8 cellular contexts compared by ENCODE assay signal in the genomic region with DNA sequence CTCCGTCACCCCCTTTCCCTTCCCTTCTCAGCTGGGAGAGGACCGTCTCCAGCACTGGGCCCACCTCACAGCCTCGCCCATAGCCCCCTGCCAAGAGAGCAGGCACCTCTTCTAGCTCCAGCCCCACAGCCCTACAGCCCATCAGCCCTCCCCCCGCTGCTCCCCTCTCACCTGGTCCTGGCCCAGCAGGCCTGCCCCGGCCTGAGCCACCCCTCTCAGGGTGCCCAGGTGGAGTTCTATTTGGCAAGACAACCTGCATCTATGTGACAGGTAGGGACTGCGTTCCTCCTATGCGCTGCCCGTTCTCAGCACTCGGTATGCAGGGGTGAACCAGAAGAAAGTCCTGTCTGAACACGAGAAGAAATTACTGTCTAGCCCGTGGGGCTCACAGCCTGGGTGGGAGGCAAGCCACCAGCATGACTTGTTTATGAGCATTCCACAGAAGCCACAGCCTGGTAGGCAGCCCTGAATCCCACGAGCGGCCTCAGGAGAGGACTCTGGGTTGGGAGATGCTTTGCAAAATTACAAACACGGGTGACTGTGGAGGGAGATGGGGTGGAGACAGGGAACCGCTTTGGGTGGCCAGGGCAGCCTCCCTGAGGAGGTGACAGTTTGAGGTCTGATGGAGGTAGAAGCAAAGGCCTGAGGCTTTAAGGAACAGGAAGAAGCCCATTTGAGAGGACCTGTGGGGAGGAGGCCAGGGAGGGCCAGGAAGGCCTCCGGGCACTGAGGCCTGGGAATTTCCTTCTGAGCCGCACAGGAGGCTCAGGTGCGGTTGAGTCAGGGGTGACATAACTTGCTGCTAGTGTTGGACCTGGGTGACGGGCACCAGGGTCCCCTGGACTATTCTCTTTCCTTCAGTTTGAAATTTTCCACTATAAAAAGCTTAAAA. TPM values are rescaled to one million over a fixed set of nuclear protein-coding genes. Genes with fewer than 3 reads are reported as not detected.
A peak's percentile ranks its signal among the peaks of the same experiment; 100 is the strongest.
DNase-seq lines count a peak whose midpoint lies in the region; ATAC-seq and TF ChIP-seq lines count a peak whose summit lies in the region.

No MANE protein-coding gene starts in this region.

- H3K9me3 Mint-ChIP-seq in naive thymus-derived CD8-positive, alpha-beta T cell = no peaks in the 10 kb centered on the region

- no peak overlapping the region for H3K4me3 ChIP-seq in brain microvascular endothelial cell (ENCODE audit: low read depth, low read length)

- H3K36me3 Mint-ChIP-seq in naive thymus-derived CD8-positive, alpha-beta T cell = no peaks in the 10 kb centered on the region

- no peak overlapping the region for H3K27ac ChIP-seq in brain microvascular endothelial cell

- H3K27me3 Mint-ChIP-seq in naive thymus-derived CD8-positive, alpha-beta T cell = no peaks in the 10 kb centered on the region

- H3K4me1 Mint-ChIP-seq in naive thymus-derived CD8-positive, alpha-beta T cell = peaks cover 24 to 69% (median 58%) of the 10 kb centered on the region in 4 donors

- H3K36me3 ChIP-seq in brain microvascular endothelial cell (replicated peaks) = no peaks in the 10 kb centered on the region

- ATAC-seq in naive thymus-derived CD8-positive, alpha-beta T cell = no peak
- no peak for ATAC-seq in GM21717 (IDR thresholded peaks at IDR 0.05; ENCODE audit: unreplicated experiment)
- no peak for ATAC-seq in GM19035 (IDR thresholded peaks at IDR 0.05; ENCODE audit: unreplicated experiment)

- POLR2A ChIA-PET in naive thymus-derived CD8-positive, alpha-beta T cell (lab: Charles Lee) = interaction anchor here (0.7 to 10.5 kb wide), 6 partner anchors 16 to 55 kb away, joined by 3 to 154 read pairs (median 45); partner anchors contain the start of genes C19orf12 and POP4

- H3K4me3 Mint-ChIP-seq in naive thymus-derived CD8-positive, alpha-beta T cell = peak overlapping the region; percentile 72 to 94 (median 79)

- no peaks in the 10 kb centered on the region for H3K27me3 ChIP-seq in brain microvascular endothelial cell (replicated peaks)

- no peak for TF ChIP-seq CTCF in brain microvascular endothelial cell (IDR thresholded peaks at IDR 0.05; ENCODE audit: low read depth, low read length, missing control alignments)

- DNase-seq in AG08395 (ENCODE audit: low spot score) = peak; percentile 35
- peak; percentile 54 for DNase-seq in HPDE6-E6E7 (ENCODE audit: extremely low spot score)
- peak; percentile 21 for DNase-seq in brain microvascular endothelial cell
- DNase-seq in naive thymus-derived CD8-positive, alpha-beta T cell = no peak
- DNase-seq in kidney glomerular epithelial cell (lab: John Stamatoyannopoulos, UW) = no peak
- no peak for DNase-seq in NCI-H2171 (lab: John Stamatoyannopoulos, UW)

- in situ Hi-C loops in brain microvascular endothelial cell (cut with HindIII; ENCODE audit: low pct_ligation_motif_present, low sequenced_read_pairs) = no loop called here

- H3K27ac Mint-ChIP-seq in naive thymus-derived CD8-positive, alpha-beta T cell = peak overlapping the region; percentile 75 to 92 (median 86)

RNA-seq across cellular contexts. Expression of gene PLEKHF1, which starts 1.2 kb away (rescaled TPM):
- total RNA-seq in naive thymus-derived CD8-positive, alpha-beta T cell = 10 to 100 TPM; 18.0 to 19.8 TPM
- polyA plus RNA-seq in naive thymus-derived CD8-positive, alpha-beta T cell = 10 to 100 TPM in 2 of 3 donors, 1 to 10 TPM in 1; 3.8 to 19.7 (median 15.5) TPM

RNA-seq across cellular contexts. Expression of gene C19orf12, which starts 51.0 kb away (rescaled TPM):
- 10 to 100 TPM; 23.2 to 23.8 TPM for total RNA-seq in naive thymus-derived CD8-positive, alpha-beta T cell
- 10 to 100 TPM; 16.7 to 32.3 (median 19.8) TPM for polyA plus RNA-seq in naive thymus-derived CD8-positive, alpha-beta T cell

RNA-seq across cellular contexts. Expression of gene POP4, which starts 58.0 kb away (rescaled TPM):
- 10 to 100 TPM; 67.5 to 67.9 TPM for total RNA-seq in naive thymus-derived CD8-positive, alpha-beta T cell
- 100 to 1,000 TPM; 125 to 130 (median 127) TPM for polyA plus RNA-seq in naive thymus-derived CD8-positive, alpha-beta T cell

Comparison
In these comparisons a context has a peak if more than half of its experiments do, and no peak if none do; other contexts are left out.
1. DNase-seq: peak in AG08395 (single experiment), HPDE6-E6E7 (single experiment) and brain microvascular endothelial cell (single experiment); none in naive thymus-derived CD8-positive, alpha-beta T cell (0 of 10), kidney glomerular epithelial cell (single experiment) and NCI-H2171 (single experiment).